In genomic region chr15:98724017-98724416, GRCh38 we compare ENCODE assay signal across 16 cellular contexts.
DNase-seq lines count a peak whose midpoint lies in the region; ATAC-seq, FAIRE-seq and TF ChIP-seq lines count a peak whose summit lies in the region.
"Had no signal": no experiment of that assay in that cellular context is flagged by ENCODE, and none has a peak within 500 bp of the region (broad histone marks: within the 10 kb centered on the region; RNA-seq: fewer than 3 reads in every experiment).

No MANE protein-coding gene starts in this region.

- H3K4me1 Mint-ChIP-seq in Caco-2 (ENCODE audit: low read depth, unreplicated experiment) (peaks cover 55% of the 10 kb centered on the region), astrocyte (ENCODE audit: low read depth, unreplicated experiment) (peaks cover 84% of the 10 kb centered on the region)

- H3K27me3 ChIP-seq in Caco-2 (replicated peaks; ENCODE audit: control insufficient read depth, insufficient read depth, low read length): no peaks in the 10 kb centered on the region
- no peaks in the 10 kb centered on the region for H3K27me3 ChIP-seq in astrocyte (ENCODE audit: insufficient read depth, low read length)
- H3K27me3 ChIP-seq in small intestine (ENCODE audit: control insufficient read depth in 2 of 2, insufficient read depth in 2 of 2, low read length in 2 of 2): no peaks in the 10 kb centered on the region
- H3K27me3 ChIP-seq: SJCRH30 had no signal

- peaks cover 66% of the 10 kb centered on the region for H4K20me1 ChIP-seq in astrocyte (ENCODE audit: insufficient read depth, low read length)

- TF ChIP-seq CTCF in Caco-2 (IDR thresholded peaks at IDR 0.05; ENCODE audit: insufficient read depth in 1 of 2, low read depth in 1 of 2, low read length in 1 of 2, severe bottlenecking in 1 of 2, unreplicated experiment in 1 of 2): no peak
- TF ChIP-seq CTCF in astrocyte (IDR thresholded peaks at IDR 0.05; ENCODE audit: insufficient read depth, low read depth, low read length): no peak
- no peak for TF ChIP-seq CTCF in mucosa of descending colon (IDR thresholded peaks at IDR 0.05)

- peaks cover 95% of the 10 kb centered on the region for H3K4me1 ChIP-seq in Caco-2
- peaks cover 47% of the 10 kb centered on the region for H3K4me1 ChIP-seq in astrocyte (ENCODE audit: insufficient read depth, low read length)
- H3K4me1 ChIP-seq in mucosa of descending colon (ENCODE audit: low read depth): peaks cover 15% of the 10 kb centered on the region
- H3K4me1 ChIP-seq in small intestine (ENCODE audit: control insufficient read depth in 2 of 2, insufficient read depth in 1 of 2, low read depth in 1 of 2, low read length in 1 of 2): peaks cover 0 to 17% of the 10 kb centered on the region in 2 donors

- FAIRE-seq in astrocyte (lab: Jason Lieb, UNC) (no peak), small intestine (lab: Jason Lieb, UNC) (no peak)
- FAIRE-seq: RCC 7860 had no signal

- no peak overlapping the region for H2AFZ ChIP-seq in astrocyte (ENCODE audit: low read depth, low read length)

- intact Hi-C loops in Caco-2 (cut with micrococcal nuclease; ENCODE audit: unreplicated experiment): loop anchor here (1.0 to 5.0 kb wide), 2 partner anchors 10 to 72 kb away; no protein-coding TSS in a partner anchor
- intact Hi-C loops in mucosa of descending colon (cut with DNase I, micrococcal nuclease): no loop called here
- intact Hi-C loops in head of caudate nucleus (cut with DNase I): no loop called here

- no peaks in the 10 kb centered on the region for H3K27me3 Mint-ChIP-seq in Caco-2 (ENCODE audit: insufficient read depth, unreplicated experiment)
- no peaks in the 10 kb centered on the region for H3K27me3 Mint-ChIP-seq in astrocyte (ENCODE audit: low read depth, unreplicated experiment)

- H3K4me3 ChIP-seq in Caco-2 (ENCODE audit: low read depth, low read length) (no peak overlapping the region), astrocyte (ENCODE audit: insufficient read depth, low read depth, low read length) (no peak overlapping the region), mucosa of descending colon (no peak overlapping the region), small intestine (ENCODE audit: low read depth in 1 of 2, low read length in 2 of 2) (no peak overlapping the region)
- H3K4me3 ChIP-seq: SJCRH30 had no signal

- H3K79me2 ChIP-seq in astrocyte (ENCODE audit: insufficient read depth, low read length): peaks cover 85% of the 10 kb centered on the region

- H3K4me3 Mint-ChIP-seq in Caco-2 (ENCODE audit: unreplicated experiment) (peak overlapping the region; percentile 59), astrocyte (ENCODE audit: unreplicated experiment) (no peak overlapping the region)
- H3K4me3 Mint-ChIP-seq: CD4-positive, alpha-beta memory T cell; H9 had no signal

- no peak overlapping the region for H3K27ac ChIP-seq in astrocyte (ENCODE audit: low read depth, low read length)
- peak overlapping the region; percentile 60 to 61 for H3K27ac ChIP-seq in small intestine (ENCODE audit: low read depth in 1 of 2, low read length in 1 of 2)
- H3K27ac ChIP-seq: SJCRH30 had no signal

- peak; percentile 71 for ATAC-seq in mucosa of descending colon

- H3K27ac Mint-ChIP-seq in Caco-2 (ENCODE audit: unreplicated experiment) (peak overlapping the region; percentile 94), astrocyte (ENCODE audit: unreplicated experiment) (peak overlapping the region; percentile 88)
- H3K27ac Mint-ChIP-seq: CD4-positive, alpha-beta memory T cell had no signal

- 21 to 58% (median 43%) methylated on average over 1 of the region's 1 CpG for WGBS in small intestine, 3 donors

- DNase-seq in Caco-2 (peak in 1 of 2 experiments; percentile 23), astrocyte (ENCODE audit: low read depth) (no peak), mucosa of descending colon (no peak), small intestine (peak; percentile 76), head of caudate nucleus (no peak), SHP77 treated with DMSO at 0.1 percent for 48 hours (lab: John Stamatoyannopoulos, UW) (no peak), NCI-H2196 (lab: John Stamatoyannopoulos, UW; ENCODE audit: unreplicated experiment) (no peak)
- DNase-seq: CD4-positive, alpha-beta memory T cell; H9; IMR-90; Kasumi-1; NCI-H1417 treated with DMSO at 0.1 percent for 48 hours; NCI-H2029 treated with DMSO at 0.1 percent for 48 hours; NCI-H524; SJCRH30 had no signal

- POLR2A ChIA-PET in Caco-2 (lab: Charles Lee): no interaction called here

- BruUV-seq in Caco-2 (replicated peaks; lab: Mats Ljungman, UMichigan): no TSS peak

- H3K4me2 ChIP-seq in astrocyte (ENCODE audit: low read length): no peak overlapping the region

- CTCF ChIA-PET in Caco-2 (lab: Charles Lee): interaction anchor here (0.8 kb wide), 2 partner anchors 205 to 335 kb away, joined by 3 to 4 read pairs; no protein-coding TSS in a partner anchor

- H3K36me3 Mint-ChIP-seq in Caco-2 (ENCODE audit: insufficient read depth, unreplicated experiment) (peaks cover 17% of the 10 kb centered on the region), astrocyte (ENCODE audit: low read depth, unreplicated experiment) (peaks cover 16% of the 10 kb centered on the region)
- H3K36me3 Mint-ChIP-seq: CD4-positive, alpha-beta memory T cell had no signal

- H3K36me3 ChIP-seq in Caco-2 (ENCODE audit: control insufficient read depth, insufficient read depth, low read length): no peaks in the 10 kb centered on the region
- H3K36me3 ChIP-seq in astrocyte (ENCODE audit: insufficient read depth, low read length): no peaks in the 10 kb centered on the region
- no peaks in the 10 kb centered on the region for H3K36me3 ChIP-seq in mucosa of descending colon (ENCODE audit: low read depth)
- H3K36me3 ChIP-seq in small intestine (ENCODE audit: control insufficient read depth in 2 of 2, insufficient read depth in 2 of 2, low read length in 2 of 2): no peaks in the 10 kb centered on the region
- H3K36me3 ChIP-seq: SJCRH30 had no signal

- H3K9me3 ChIP-seq in Caco-2 (no peaks in the 10 kb centered on the region), astrocyte (ENCODE audit: insufficient read depth, low read depth, low read length) (no peaks in the 10 kb centered on the region), mucosa of descending colon (no peaks in the 10 kb centered on the region), small intestine (ENCODE audit: control insufficient read depth, low read depth) (no peaks in the 10 kb centered on the region)
- H3K9me3 ChIP-seq: SJCRH30 had no signal

- H3K9me3 Mint-ChIP-seq in Caco-2 (ENCODE audit: unreplicated experiment): no peaks in the 10 kb centered on the region
- H3K9me3 Mint-ChIP-seq in astrocyte (ENCODE audit: unreplicated experiment): no peaks in the 10 kb centered on the region
- H3K9me3 Mint-ChIP-seq: CD4-positive, alpha-beta memory T cell; H9 had no signal

- no peak overlapping the region for H3K9ac ChIP-seq in astrocyte (ENCODE audit: low read length)
